In the genomic region with DNA sequence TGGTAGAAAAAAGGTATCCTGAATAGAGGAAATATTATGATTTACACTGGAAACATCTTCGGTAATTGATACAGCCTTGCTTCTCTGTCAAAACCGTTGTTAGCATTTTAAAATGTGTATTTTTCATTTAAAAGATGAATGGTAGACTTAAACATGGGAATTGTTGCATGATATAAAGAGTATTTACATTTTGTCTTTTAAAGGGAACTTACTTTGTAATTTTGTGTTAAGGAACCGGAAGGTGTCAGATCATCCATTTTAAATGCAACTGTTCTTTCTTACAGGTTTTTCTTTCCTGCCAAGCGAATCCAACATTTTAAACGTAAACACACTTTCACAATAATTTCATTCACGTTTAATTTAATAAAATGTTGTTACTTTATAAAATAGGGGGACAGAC, we compare ENCODE assay signal across 2 cellular contexts.
TF ChIP-seq lines count a peak whose summit lies in the region.

No MANE protein-coding gene starts in this region.

TF ChIP-seq in SK-N-SH, 30 proteins besides CTCF, POLR2A, EP300 and RAD21 (continued from another document):
- TF ChIP-seq, protein P1, sequence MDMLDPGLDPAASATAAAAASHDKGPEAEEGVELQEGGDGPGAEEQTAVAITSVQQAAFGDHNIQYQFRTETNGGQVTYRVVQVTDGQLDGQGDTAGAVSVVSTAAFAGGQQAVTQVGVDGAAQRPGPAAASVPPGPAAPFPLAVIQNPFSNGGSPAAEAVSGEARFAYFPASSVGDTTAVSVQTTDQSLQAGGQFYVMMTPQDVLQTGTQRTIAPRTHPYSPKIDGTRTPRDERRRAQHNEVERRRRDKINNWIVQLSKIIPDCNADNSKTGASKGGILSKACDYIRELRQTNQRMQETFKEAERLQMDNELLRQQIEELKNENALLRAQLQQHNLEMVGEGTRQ (IDR thresholded peaks at IDR 0.05; ENCODE audit: borderline replicate concordance, low read depth, low read length), result no peak
- no peak for TF ChIP-seq RXRA (IDR thresholded peaks at IDR 0.05; ENCODE audit: borderline replicate concordance, low read depth)
- TF ChIP-seq GABPA (IDR thresholded peaks at IDR 0.05; ENCODE audit: low read depth), result peak; percentile 13; the same call in 1 of the 2 replicates
- TF ChIP-seq POLR2AphosphoS5 (IDR thresholded peaks at IDR 0.05; ENCODE audit: low read depth, low read length), result no peak
- TF ChIP-seq YY1 (IDR thresholded peaks at IDR 0.05; ENCODE audit: low read depth), result peak; percentile 57; the same call in 1 of the 2 replicates
TF ChIP-seq in SK-N-SH: peak in this region for 3.

TF ChIP-seq in SK-N-SH treated with all-trans-retinoic acid at 6 μM for 48 hours, 23 proteins besides CTCF, POLR2A, EP300 and RAD21 (continued from another document):
- no peak for TF ChIP-seq CREB5 (CRISPR knock-in tag; IDR thresholded peaks at IDR 0.05; ENCODE audit: low read depth)
- TF ChIP-seq TOX (CRISPR knock-in tag; IDR thresholded peaks at IDR 0.05; ENCODE audit: borderline replicate concordance), result no peak
- TF ChIP-seq RARB (CRISPR knock-in tag; IDR thresholded peaks at IDR 0.05), result no peak
- TF ChIP-seq TCF4 (CRISPR knock-in tag; IDR thresholded peaks at IDR 0.05; ENCODE audit: borderline replicate concordance), result no peak
- TF ChIP-seq, protein P2, sequence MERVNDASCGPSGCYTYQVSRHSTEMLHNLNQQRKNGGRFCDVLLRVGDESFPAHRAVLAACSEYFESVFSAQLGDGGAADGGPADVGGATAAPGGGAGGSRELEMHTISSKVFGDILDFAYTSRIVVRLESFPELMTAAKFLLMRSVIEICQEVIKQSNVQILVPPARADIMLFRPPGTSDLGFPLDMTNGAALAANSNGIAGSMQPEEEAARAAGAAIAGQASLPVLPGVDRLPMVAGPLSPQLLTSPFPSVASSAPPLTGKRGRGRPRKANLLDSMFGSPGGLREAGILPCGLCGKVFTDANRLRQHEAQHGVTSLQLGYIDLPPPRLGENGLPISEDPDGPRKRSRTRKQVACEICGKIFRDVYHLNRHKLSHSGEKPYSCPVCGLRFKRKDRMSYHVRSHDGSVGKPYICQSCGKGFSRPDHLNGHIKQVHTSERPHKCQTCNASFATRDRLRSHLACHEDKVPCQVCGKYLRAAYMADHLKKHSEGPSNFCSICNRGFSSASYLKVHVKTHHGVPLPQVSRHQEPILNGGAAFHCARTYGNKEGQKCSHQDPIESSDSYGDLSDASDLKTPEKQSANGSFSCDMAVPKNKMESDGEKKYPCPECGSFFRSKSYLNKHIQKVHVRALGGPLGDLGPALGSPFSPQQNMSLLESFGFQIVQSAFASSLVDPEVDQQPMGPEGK (CRISPR knock-in tag; IDR thresholded peaks at IDR 0.05; ENCODE audit: borderline replicate concordance), result no peak
- TF ChIP-seq SNAI2 (CRISPR knock-in tag; IDR thresholded peaks at IDR 0.05), result no peak
- no peak for TF ChIP-seq GLIS3 (CRISPR knock-in tag; IDR thresholded peaks at IDR 0.05)
- TF ChIP-seq ESRRG (CRISPR knock-in tag; IDR thresholded peaks at IDR 0.05), result no peak
- TF ChIP-seq, protein P3, sequence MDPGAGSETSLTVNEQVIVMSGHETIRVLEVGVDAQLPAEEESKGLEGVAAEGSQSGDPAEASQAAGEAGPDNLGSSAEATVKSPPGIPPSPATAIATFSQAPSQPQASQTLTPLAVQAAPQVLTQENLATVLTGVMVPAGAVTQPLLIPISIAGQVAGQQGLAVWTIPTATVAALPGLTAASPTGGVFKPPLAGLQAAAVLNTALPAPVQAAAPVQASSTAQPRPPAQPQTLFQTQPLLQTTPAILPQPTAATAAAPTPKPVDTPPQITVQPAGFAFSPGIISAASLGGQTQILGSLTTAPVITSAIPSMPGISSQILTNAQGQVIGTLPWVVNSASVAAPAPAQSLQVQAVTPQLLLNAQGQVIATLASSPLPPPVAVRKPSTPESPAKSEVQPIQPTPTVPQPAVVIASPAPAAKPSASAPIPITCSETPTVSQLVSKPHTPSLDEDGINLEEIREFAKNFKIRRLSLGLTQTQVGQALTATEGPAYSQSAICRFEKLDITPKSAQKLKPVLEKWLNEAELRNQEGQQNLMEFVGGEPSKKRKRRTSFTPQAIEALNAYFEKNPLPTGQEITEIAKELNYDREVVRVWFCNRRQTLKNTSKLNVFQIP (CRISPR knock-in tag; IDR thresholded peaks at IDR 0.05; ENCODE audit: borderline replicate concordance, low read depth), result no peak
- no peak for TF ChIP-seq ZNF565 (CRISPR knock-in tag; conservative IDR thresholded peaks at IDR 0.05; ENCODE audit: low read depth)
- TF ChIP-seq ISL1 (CRISPR knock-in tag; IDR thresholded peaks at IDR 0.05), result no peak
- no peak for TF ChIP-seq ZNF8 (CRISPR knock-in tag; IDR thresholded peaks at IDR 0.05)
- TF ChIP-seq, protein P4, sequence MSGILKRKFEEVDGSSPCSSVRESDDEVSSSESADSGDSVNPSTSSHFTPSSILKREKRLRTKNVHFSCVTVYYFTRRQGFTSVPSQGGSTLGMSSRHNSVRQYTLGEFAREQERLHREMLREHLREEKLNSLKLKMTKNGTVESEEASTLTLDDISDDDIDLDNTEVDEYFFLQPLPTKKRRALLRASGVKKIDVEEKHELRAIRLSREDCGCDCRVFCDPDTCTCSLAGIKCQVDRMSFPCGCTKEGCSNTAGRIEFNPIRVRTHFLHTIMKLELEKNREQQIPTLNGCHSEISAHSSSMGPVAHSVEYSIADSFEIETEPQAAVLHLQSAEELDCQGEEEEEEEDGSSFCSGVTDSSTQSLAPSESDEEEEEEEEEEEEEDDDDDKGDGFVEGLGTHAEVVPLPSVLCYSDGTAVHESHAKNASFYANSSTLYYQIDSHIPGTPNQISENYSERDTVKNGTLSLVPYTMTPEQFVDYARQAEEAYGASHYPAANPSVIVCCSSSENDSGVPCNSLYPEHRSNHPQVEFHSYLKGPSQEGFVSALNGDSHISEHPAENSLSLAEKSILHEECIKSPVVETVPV (CRISPR knock-in tag; IDR thresholded peaks at IDR 0.05), result no peak
